ENCODE assay signal across 25 cellular contexts in genomic region chr10:73556855-73557254, GRCh38. TPM values are rescaled to one million over a fixed set of nuclear protein-coding genes. Genes with fewer than 3 reads are reported as not detected.
A peak's percentile ranks its signal among the peaks of the same experiment; 100 is the strongest.
DNase-seq lines count a peak whose midpoint lies in the region; ATAC-seq and TF ChIP-seq lines count a peak whose summit lies in the region.
"Had no signal": no experiment of that assay in that cellular context is flagged by ENCODE, and none has a peak within 500 bp of the region (broad histone marks: within the 10 kb centered on the region; RNA-seq: fewer than 3 reads in every experiment).

No MANE protein-coding gene starts in this region.

- no peaks in the 10 kb centered on the region for H3K27me3 Mint-ChIP-seq in stimulated activated naive B cell treated with anti-CD40 and anti-IgM and Interleukin-4, amounts not matched to agents 10 μg/mL and 1 μg/mL and 100 μg/mL, for 72 hours
- H3K27me3 Mint-ChIP-seq: CD4-positive, alpha-beta T cell; IgD-negative memory B cell had no signal

- peaks cover 3 to 9% of the 10 kb centered on the region in 2 donors for H3K4me1 Mint-ChIP-seq in stimulated activated naive B cell treated with anti-CD40 and anti-IgM and Interleukin-4, amounts not matched to agents 10 μg/mL and 1 μg/mL and 100 μg/mL, for 72 hours
- H3K4me1 Mint-ChIP-seq: IgD-negative memory B cell had no signal

- peak overlapping the region; percentile 71; the same call in 1 of the 2 replicates for H3K27ac ChIP-seq in 22Rv1
- peak overlapping the region; percentile 55 for H3K27ac ChIP-seq in cingulate gyrus (ENCODE audit: low read depth, low read length)
- H3K27ac ChIP-seq in psoas muscle: peak overlapping the region; percentile 88
- no peak overlapping the region for H3K27ac ChIP-seq in left ventricle myocardium inferior (replicated peaks)
- H3K27ac ChIP-seq: BLaER1, KMS-11 had no signal

- intact Hi-C loops in psoas muscle (cut with DNase I) (no loop called here), left ventricle myocardium inferior (cut with micrococcal nuclease) (no loop called here)

- H3K4me1 ChIP-seq in psoas muscle (peaks cover 46% of the 10 kb centered on the region), left ventricle myocardium inferior (peaks cover 27% of the 10 kb centered on the region)

- H3K36me3 Mint-ChIP-seq in stimulated activated naive B cell treated with anti-CD40 and anti-IgM and Interleukin-4, amounts not matched to agents 10 μg/mL and 1 μg/mL and 100 μg/mL, for 72 hours: peaks cover 1 to 3% of the 10 kb centered on the region in 2 donors

- no peak overlapping the region for H3K27ac Mint-ChIP-seq in stimulated activated naive B cell treated with anti-CD40 and anti-IgM and Interleukin-4, amounts not matched to agents 10 μg/mL and 1 μg/mL and 100 μg/mL, for 72 hours
- H3K27ac Mint-ChIP-seq: CD4-positive, alpha-beta T cell; IgD-negative memory B cell had no signal

- H3K36me3 ChIP-seq in psoas muscle (ENCODE audit: insufficient read depth in 1 of 2, low read depth in 1 of 2): peaks cover 0 to 19% of the 10 kb centered on the region in 2 donors
- no peaks in the 10 kb centered on the region for H3K36me3 ChIP-seq in left ventricle myocardium inferior
- H3K36me3 ChIP-seq: BLaER1 had no signal

- ATAC-seq in psoas muscle: no peak
- ATAC-seq in GM21717 (IDR thresholded peaks at IDR 0.05; ENCODE audit: unreplicated experiment): no peak
- no peak for ATAC-seq in stimulated activated naive B cell treated with anti-CD40 and anti-IgM and Interleukin-4, amounts not matched to agents 10 μg/mL and 1 μg/mL and 100 μg/mL, for 72 hours (replicated peaks)

- 73 to 86% (median 83%) methylated on average over 2 of the region's 2 CpGs for WGBS in psoas muscle, 3 donors

- no peaks in the 10 kb centered on the region for H3K27me3 ChIP-seq in psoas muscle (ENCODE audit: insufficient read depth in 3 of 3, low read length in 2 of 3)
- H3K27me3 ChIP-seq in left ventricle myocardium inferior (ENCODE audit: low read depth): no peaks in the 10 kb centered on the region
- H3K27me3 ChIP-seq: BLaER1 had no signal

- peak; percentile 57 for DNase-seq in medulla oblongata (ENCODE audit: extremely low spot score)
- DNase-seq in psoas muscle: no peak
- no peak for DNase-seq in inferior parietal cortex (ENCODE audit: extremely low spot score)
- DNase-seq in left ventricle myocardium inferior: no peak
- DNase-seq in stimulated activated naive B cell treated with anti-CD40 and anti-IgM and Interleukin-4, amounts not matched to agents 10 μg/mL and 1 μg/mL and 100 μg/mL, for 72 hours: no peak
- DNase-seq: CD4-positive, alpha-beta T cell; COR-L47; GOT3; HCEC 1CT; MM.1S; NCI-H1417; NCI-H1694; NCI-H2081; NCI-H2171; NCI-H226; NCI-H510A; NCI-H69; Right ventricle myocardium superior; RPMI8226 had no signal

- H3K4me3 Mint-ChIP-seq in stimulated activated naive B cell treated with anti-CD40 and anti-IgM and Interleukin-4, amounts not matched to agents 10 μg/mL and 1 μg/mL and 100 μg/mL, for 72 hours: no peak overlapping the region
- H3K4me3 Mint-ChIP-seq: CD4-positive, alpha-beta T cell; IgD-negative memory B cell had no signal

- no peak overlapping the region for H3K4me3 ChIP-seq in psoas muscle
- no peak overlapping the region for H3K4me3 ChIP-seq in left ventricle myocardium inferior
- H3K4me3 ChIP-seq: BLaER1 had no signal

- TF ChIP-seq CTCF in 22Rv1 (IDR thresholded peaks at IDR 0.05): no peak
- no peak for TF ChIP-seq CTCF in psoas muscle (IDR thresholded peaks at IDR 0.05)
- TF ChIP-seq CTCF in left ventricle myocardium inferior (IDR thresholded peaks at IDR 0.05; ENCODE audit: borderline replicate concordance): no peak

- no peaks in the 10 kb centered on the region for H3K9me3 ChIP-seq in psoas muscle
- H3K9me3 ChIP-seq in left ventricle myocardium inferior (replicated peaks): no peaks in the 10 kb centered on the region
- H3K9me3 ChIP-seq: BLaER1 had no signal

- no peaks in the 10 kb centered on the region for H3K9me3 Mint-ChIP-seq in stimulated activated naive B cell treated with anti-CD40 and anti-IgM and Interleukin-4, amounts not matched to agents 10 μg/mL and 1 μg/mL and 100 μg/mL, for 72 hours
- H3K9me3 Mint-ChIP-seq: CD4-positive, alpha-beta T cell; IgD-negative memory B cell had no signal

RNA-seq across cellular contexts. Expression of gene USP54, which starts 34.3 kb away (rescaled TPM):
- total RNA-seq in psoas muscle: 100 to 1,000 TPM in 2 of 4 donors, 10 to 100 TPM in 2; 47.7 to 216 (median 110) TPM
- polyA plus RNA-seq in psoas muscle: 10 to 100 TPM; 32.6 to 94.3 (median 65.9) TPM
- total RNA-seq in left ventricle myocardium inferior: 19.6 TPM
